In genomic region chr22:49957826-49958461, GRCh38 we compare ENCODE assay signal across 1 cellular context.
TF ChIP-seq lines count a peak whose summit lies in the region.

No MANE protein-coding gene starts in this region.

TF ChIP-seq in H1, 55 proteins besides CTCF, POLR2A, EP300 and RAD21:
- TF ChIP-seq HDAC6 (IDR thresholded peaks at IDR 0.05; ENCODE audit: low read depth, low read length) (no peak), CEBPB (IDR thresholded peaks at IDR 0.05; ENCODE audit: low read depth, low read length) (no peak), SAP30 (IDR thresholded peaks at IDR 0.05; ENCODE audit: insufficient read depth, insufficient replicate concordance, low read length) (no peak), YY1 (IDR thresholded peaks at IDR 0.05; ENCODE audit: low read depth, low read length) (no peak), RFX5 (IDR thresholded peaks at IDR 0.05; ENCODE audit: borderline replicate concordance, low read depth, low read length) (no peak), TAF7 (optimal IDR thresholded peaks at IDR 0.05; ENCODE audit: borderline replicate concordance, low read depth, low read length) (no peak), MAFK (IDR thresholded peaks at IDR 0.05; ENCODE audit: low read depth, low read length) (no peak), ASH2L (IDR thresholded peaks at IDR 0.05; ENCODE audit: low read length) (no peak), CREB1 (IDR thresholded peaks at IDR 0.05) (no peak), EGR1 (IDR thresholded peaks at IDR 0.05; ENCODE audit: borderline replicate concordance, low read depth, low read length) (no peak), CHD7 (IDR thresholded peaks at IDR 0.05; ENCODE audit: insufficient replicate concordance, low read length) (no peak), TBP (IDR thresholded peaks at IDR 0.05; ENCODE audit: low read depth, low read length) (no peak), TEAD4 (IDR thresholded peaks at IDR 0.05; ENCODE audit: low read depth, low read length) (no peak), POLR2AphosphoS5 (IDR thresholded peaks at IDR 0.05; ENCODE audit: low read depth, low read length) (no peak), BCL11A (IDR thresholded peaks at IDR 0.05; ENCODE audit: low read depth in 2 of 2, low read length in 2 of 2) (no peak)
